Comparison of ENCODE assay signal across 9 cellular contexts in genomic region chr6:13395272-13396237, GRCh38.
DNase-seq lines count a peak whose midpoint lies in the region; ATAC-seq, FAIRE-seq and TF ChIP-seq lines count a peak whose summit lies in the region.
"Had no signal": no experiment of that assay in that cellular context is flagged by ENCODE, and none has a peak within 500 bp of the region (broad histone marks: within the 10 kb centered on the region; RNA-seq: fewer than 3 reads in every experiment).

No MANE protein-coding gene starts in this region.

- H2AK5ac ChIP-seq in mesenchymal stem cell (ENCODE audit: low read length, severe bottlenecking): peak overlapping the region; percentile 9

- H2AFZ ChIP-seq in mesenchymal stem cell (ENCODE audit: low read depth, low read length): no peak overlapping the region

- DNase-seq in NCI-H345 (lab: John Stamatoyannopoulos, UW): peak; percentile 12
- no peak for DNase-seq in NCI-H345 treated with DMSO at 0.1 percent for 48 hours (lab: John Stamatoyannopoulos, UW; ENCODE audit: unreplicated experiment)
- DNase-seq in NCI-H2171 (lab: John Stamatoyannopoulos, UW): peak; percentile 28
- no peak for DNase-seq in coronary artery (ENCODE audit: low spot score)
- DNase-seq in mesenchymal stem cell: peak; percentile 77
- DNase-seq in frontal cortex (ENCODE audit: low spot score in 2 of 2): no peak
- no peak for DNase-seq in activated T-cell treated with anti-CD3 and anti-CD28 coated beads, Interleukin-2, amount 50 U/mL, for 24 hours
- DNase-seq: DND-41 had no signal

- H3K23ac ChIP-seq in mesenchymal stem cell (ENCODE audit: low read length in 2 of 2): no peak overlapping the region

- no peak overlapping the region for H2BK15ac ChIP-seq in mesenchymal stem cell (ENCODE audit: low read depth, poor library complexity, severe bottlenecking)

- no peaks in the 10 kb centered on the region for H3K27me3 Mint-ChIP-seq in activated T-cell treated with anti-CD3 and anti-CD28 coated beads, Interleukin-2, amount 50 U/mL, for 24 hours

- peak overlapping the region in 1 of 2 experiments; percentile 54 for H3K4ac ChIP-seq in mesenchymal stem cell (ENCODE audit: low read depth in 1 of 2, low read length in 2 of 2)

- H3K4me1 ChIP-seq in mesenchymal stem cell (ENCODE audit: control insufficient read depth, insufficient read depth, low read depth, low read length): peaks cover 5% of the 10 kb centered on the region

- H3K4me3 ChIP-seq in coronary artery (peak overlapping the region; percentile 29), mesenchymal stem cell (ENCODE audit: insufficient read depth in 1 of 2, low read depth in 1 of 2, low read length in 2 of 2) (no peak overlapping the region)

- no peak for ATAC-seq in GM21390 (IDR thresholded peaks at IDR 0.05; ENCODE audit: unreplicated experiment)

- H2BK12ac ChIP-seq in mesenchymal stem cell (ENCODE audit: low read length in 2 of 2): peak overlapping the region; percentile 80 to 92

- H3K36me3 Mint-ChIP-seq in activated T-cell treated with anti-CD3 and anti-CD28 coated beads, Interleukin-2, amount 50 U/mL, for 24 hours (ENCODE audit: low read depth): no peaks in the 10 kb centered on the region

- H3K4me1 Mint-ChIP-seq in activated T-cell treated with anti-CD3 and anti-CD28 coated beads, Interleukin-2, amount 50 U/mL, for 24 hours (ENCODE audit: low read depth): peaks cover 7% of the 10 kb centered on the region

- H3K27ac ChIP-seq in coronary artery (peak overlapping the region; percentile 2 to 54), mesenchymal stem cell (ENCODE audit: low read length, poor library complexity, severe bottlenecking) (no peak overlapping the region)

- peak overlapping the region; percentile 37 to 80 for H3K18ac ChIP-seq in mesenchymal stem cell (ENCODE audit: low read depth in 1 of 2, low read length in 2 of 2)

- no peak overlapping the region for H3K27ac Mint-ChIP-seq in activated T-cell treated with anti-CD3 and anti-CD28 coated beads, Interleukin-2, amount 50 U/mL, for 24 hours

- H3K9me3 ChIP-seq in mesenchymal stem cell (ENCODE audit: control insufficient read depth, low read length): no peaks in the 10 kb centered on the region

- no peak overlapping the region for H2BK5ac ChIP-seq in mesenchymal stem cell (ENCODE audit: low read depth, low read length, poor library complexity, severe bottlenecking)

- 81% methylated on average over 11 of the region's 12 CpGs for WGBS in mesenchymal stem cell

- peaks cover 8% of the 10 kb centered on the region for H3K79me1 ChIP-seq in mesenchymal stem cell (replicated peaks; ENCODE audit: low read length, poor library complexity, severe bottlenecking)

- H3K4me3 Mint-ChIP-seq in activated T-cell treated with anti-CD3 and anti-CD28 coated beads, Interleukin-2, amount 50 U/mL, for 24 hours: no peak overlapping the region

- H3K14ac ChIP-seq in mesenchymal stem cell (ENCODE audit: low read length in 2 of 2): peak overlapping the region in 1 of 2 experiments; percentile 62

- peak overlapping the region; percentile 84 for H4K91ac ChIP-seq in mesenchymal stem cell (ENCODE audit: low read length)

- FAIRE-seq in frontal cortex (lab: Jason Lieb, UNC): no peak

- no peaks in the 10 kb centered on the region for H3K36me3 ChIP-seq in mesenchymal stem cell (ENCODE audit: control insufficient read depth in 1 of 2, insufficient read depth in 2 of 2, low read depth in 1 of 2, low read length in 2 of 2)

- peak overlapping the region; percentile 40 for H3K9ac ChIP-seq in mesenchymal stem cell (ENCODE audit: low read length)

- H3K4me2 ChIP-seq in mesenchymal stem cell (ENCODE audit: low read length, poor library complexity, severe bottlenecking): no peak overlapping the region

- TF ChIP-seq CTCF in coronary artery (IDR thresholded peaks at IDR 0.05): no peak

- peak overlapping the region; percentile 79 for H4K8ac ChIP-seq in mesenchymal stem cell (ENCODE audit: low read length)

- peak overlapping the region; percentile 74 for H2BK120ac ChIP-seq in mesenchymal stem cell (ENCODE audit: low read depth, low read length)

- H3K9me3 Mint-ChIP-seq in activated T-cell treated with anti-CD3 and anti-CD28 coated beads, Interleukin-2, amount 50 U/mL, for 24 hours: no peaks in the 10 kb centered on the region

- no peaks in the 10 kb centered on the region for H3K27me3 ChIP-seq in mesenchymal stem cell (ENCODE audit: control insufficient read depth in 1 of 2, insufficient read depth in 1 of 2, low read length in 2 of 2)

Comparison
In these comparisons a context has a peak if more than half of its experiments do, and no peak if none do; other contexts are left out.
1. DNase-seq: peak in NCI-H345 (single experiment), NCI-H2171 (single experiment) and mesenchymal stem cell (single experiment); none in NCI-H345 treated with DMSO at 0.1 percent for 48 hours (single experiment), coronary artery (single experiment), frontal cortex (0 of 2) and activated T-cell treated with anti-CD3 and anti-CD28 coated beads, Interleukin-2, amount 50 U/mL, for 24 hours (single experiment).